ENCODE assay signal across 25 cellular contexts in the genomic region with DNA sequence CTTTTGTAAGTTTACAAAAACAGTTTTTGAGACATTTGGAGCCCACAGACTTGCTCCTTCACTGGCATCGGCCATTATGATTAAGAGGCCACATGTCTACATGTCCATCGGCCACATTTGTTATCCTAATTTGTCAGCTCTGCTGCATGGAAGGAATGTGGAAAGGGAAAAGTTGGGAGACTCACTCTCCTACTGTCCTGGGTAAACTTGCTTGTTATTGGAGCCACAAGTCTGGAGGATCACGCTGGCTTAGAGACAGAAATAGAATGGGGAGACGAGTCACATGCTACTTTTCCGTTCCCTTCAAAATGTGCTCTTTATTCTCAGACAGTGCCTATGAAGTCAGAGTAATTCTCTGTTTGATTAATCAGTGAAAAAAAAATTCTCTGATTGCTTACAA.
"Had no signal": no experiment of that assay in that cellular context is flagged by ENCODE, and none has a peak within 500 bp of the region (broad histone marks: within the 10 kb centered on the region; RNA-seq: fewer than 3 reads in every experiment).

No MANE protein-coding gene starts in this region.

- H3K36me3 ChIP-seq: cardiac muscle cell, colonic mucosa, esophagus squamous epithelium, left ventricle myocardium inferior, right atrium auricular region, suprapubic skin, tibial artery, upper lobe of right lung had no signal

- H3K79me2 ChIP-seq: parathyroid adenoma had no signal

- H3K9me3 ChIP-seq: colonic mucosa, esophagus squamous epithelium, left ventricle myocardium inferior, right atrium auricular region, suprapubic skin, tibial artery, upper lobe of right lung had no signal

- H3K9me3 Mint-ChIP-seq: brain had no signal

- H2AFZ ChIP-seq: parathyroid adenoma had no signal

- H3K4me3 Mint-ChIP-seq: activated CD4-positive, alpha-beta T cell treated with anti-CD3 and anti-CD28 coated beads for 36 hours; activated naive CD8-positive, alpha-beta T cell; brain; naive B cell had no signal

- H3K9ac ChIP-seq: parathyroid adenoma had no signal

- H3K27me3 ChIP-seq: cardiac muscle cell, colonic mucosa, esophagus squamous epithelium, right atrium auricular region, suprapubic skin, tibial artery, upper lobe of right lung had no signal

- H3K36me3 Mint-ChIP-seq: activated naive CD8-positive, alpha-beta T cell; brain; naive B cell had no signal

- H3K27ac Mint-ChIP-seq: activated CD4-positive, alpha-beta T cell treated with anti-CD3 and anti-CD28 coated beads for 36 hours; activated naive CD8-positive, alpha-beta T cell; brain; naive B cell had no signal

- ATAC-seq: activated CD4-positive, alpha-beta T cell treated with anti-CD3 and anti-CD28 coated beads for 36 hours; upper lobe of right lung had no signal

- H3K4me1 Mint-ChIP-seq: activated CD4-positive, alpha-beta T cell treated with anti-CD3 and anti-CD28 coated beads for 36 hours; naive B cell had no signal

- H3K27ac ChIP-seq: cardiac muscle cell, colonic mucosa, epithelial cell of prostate, esophagus squamous epithelium, left ventricle myocardium inferior, parathyroid adenoma, right atrium auricular region, suprapubic skin, tibial artery, upper lobe of right lung had no signal

- DNase-seq: activated CD4-positive, alpha-beta T cell treated with anti-CD3 and anti-CD28 coated beads for 36 hours; activated CD4-positive, CD25-positive, alpha-beta regulatory T cell; activated CD8-positive, alpha-beta memory T cell treated with anti-CD3 and anti-CD28 coated beads for 24 hours; activated effector memory CD4-positive, alpha-beta T cell treated with Interleukin-2 at 50 U/mL for 16 hours; activated naive CD4-positive, alpha-beta T cell treated with Interleukin-2 at 50 U/mL for 16 hours; anterior cingulate cortex; cerebellar nuclear complex; colonic mucosa; effector CD8-positive, alpha-beta T cell; esophagus squamous epithelium; glutamatergic neuron; islet precursor cell; left ventricle myocardium inferior; naive B cell; occipital lobe; stimulated activated naive CD4-positive, alpha-beta T cell; tibial artery; upper lobe of right lung had no signal

- H3K4me3 ChIP-seq: cardiac muscle cell, colonic mucosa, esophagus squamous epithelium, left ventricle myocardium inferior, right atrium auricular region, suprapubic skin, tibial artery, upper lobe of right lung had no signal

- H3K4me1 ChIP-seq: colonic mucosa, esophagus squamous epithelium, left ventricle myocardium inferior, parathyroid adenoma, right atrium auricular region, suprapubic skin, tibial artery, upper lobe of right lung had no signal

- H3K27me3 Mint-ChIP-seq: activated CD4-positive, alpha-beta T cell treated with anti-CD3 and anti-CD28 coated beads for 36 hours; activated naive CD8-positive, alpha-beta T cell; brain; naive B cell had no signal
